1 cellular context compared by ENCODE assay signal in the genomic region with DNA sequence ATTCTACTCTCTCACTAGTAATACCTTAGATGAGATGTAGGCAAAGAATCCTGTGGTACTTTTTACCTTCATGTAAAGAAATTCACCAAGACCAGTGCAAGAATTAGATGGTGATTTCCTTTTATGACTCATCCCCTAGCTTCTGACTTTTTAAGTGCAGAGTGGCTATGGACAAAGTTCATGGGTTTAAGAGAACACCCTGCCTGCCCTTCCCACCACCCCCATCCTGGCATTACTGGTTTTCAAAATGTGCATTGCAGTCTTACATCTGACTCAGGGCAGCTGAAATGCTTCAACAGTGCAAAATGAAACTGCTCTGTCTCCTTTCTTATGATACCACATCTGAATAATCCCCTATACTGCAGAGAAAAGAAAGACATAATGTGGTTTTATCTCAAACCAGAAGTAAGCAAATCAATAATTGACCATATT.
A peak's percentile ranks its signal among the peaks of the same experiment; 100 is the strongest.
TF ChIP-seq lines count a peak whose summit lies in the region.

No MANE protein-coding gene starts in this region.

TF ChIP-seq in HepG2, 621 proteins besides CTCF, POLR2A, EP300 and RAD21 (continued from another document):
- 0 out of 2 replicates have a peak, but pooled peaks have one; percentile 12 for TF ChIP-seq JUND (CRISPR knock-in tag; IDR thresholded peaks at IDR 0.05)
- TF ChIP-seq, protein P1, sequence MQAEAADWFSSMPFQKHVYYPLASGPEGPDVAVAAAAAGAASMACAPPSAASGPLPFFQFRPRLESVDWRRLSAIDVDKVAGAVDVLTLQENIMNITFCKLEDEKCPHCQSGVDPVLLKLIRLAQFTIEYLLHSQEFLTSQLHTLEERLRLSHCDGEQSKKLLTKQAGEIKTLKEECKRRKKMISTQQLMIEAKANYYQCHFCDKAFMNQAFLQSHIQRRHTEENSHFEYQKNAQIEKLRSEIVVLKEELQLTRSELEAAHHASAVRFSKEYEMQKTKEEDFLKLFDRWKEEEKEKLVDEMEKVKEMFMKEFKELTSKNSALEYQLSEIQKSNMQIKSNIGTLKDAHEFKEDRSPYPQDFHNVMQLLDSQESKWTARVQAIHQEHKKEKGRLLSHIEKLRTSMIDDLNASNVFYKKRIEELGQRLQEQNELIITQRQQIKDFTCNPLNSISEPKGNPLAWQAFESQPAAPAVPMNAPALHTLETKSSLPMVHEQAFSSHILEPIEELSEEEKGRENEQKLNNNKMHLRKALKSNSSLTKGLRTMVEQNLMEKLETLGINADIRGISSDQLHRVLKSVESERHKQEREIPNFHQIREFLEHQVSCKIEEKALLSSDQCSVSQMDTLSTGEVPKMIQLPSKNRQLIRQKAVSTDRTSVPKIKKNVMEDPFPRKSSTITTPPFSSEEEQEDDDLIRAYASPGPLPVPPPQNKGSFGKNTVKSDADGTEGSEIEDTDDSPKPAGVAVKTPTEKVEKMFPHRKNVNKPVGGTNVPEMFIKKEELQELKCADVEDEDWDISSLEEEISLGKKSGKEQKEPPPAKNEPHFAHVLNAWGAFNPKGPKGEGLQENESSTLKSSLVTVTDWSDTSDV (CRISPR knock-in tag; IDR thresholded peaks at IDR 0.05) = no peak
- TF ChIP-seq, protein P2, sequence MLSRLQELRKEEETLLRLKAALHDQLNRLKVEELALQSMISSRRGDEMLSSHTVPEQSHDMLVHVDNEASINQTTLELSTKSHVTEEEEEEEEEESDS (CRISPR knock-in tag; IDR thresholded peaks at IDR 0.05; ENCODE audit: borderline replicate concordance) = no peak
- peak; percentile 78 for TF ChIP-seq FOSL2 (CRISPR knock-in tag; IDR thresholded peaks at IDR 0.05)
- no peak for TF ChIP-seq SIX1 (CRISPR knock-in tag; IDR thresholded peaks at IDR 0.05; ENCODE audit: borderline replicate concordance)
- TF ChIP-seq RARA (CRISPR knock-in tag; IDR thresholded peaks at IDR 0.05) = peak; percentile 40; the same call in 1 of the 2 replicates
- TF ChIP-seq, protein P3, sequence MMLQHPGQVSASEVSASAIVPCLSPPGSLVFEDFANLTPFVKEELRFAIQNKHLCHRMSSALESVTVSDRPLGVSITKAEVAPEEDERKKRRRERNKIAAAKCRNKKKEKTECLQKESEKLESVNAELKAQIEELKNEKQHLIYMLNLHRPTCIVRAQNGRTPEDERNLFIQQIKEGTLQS (CRISPR knock-in tag; IDR thresholded peaks at IDR 0.05) = no peak
- no peak for TF ChIP-seq YEATS4 (CRISPR knock-in tag; IDR thresholded peaks at IDR 0.05; ENCODE audit: borderline replicate concordance)
- TF ChIP-seq, protein P4, sequence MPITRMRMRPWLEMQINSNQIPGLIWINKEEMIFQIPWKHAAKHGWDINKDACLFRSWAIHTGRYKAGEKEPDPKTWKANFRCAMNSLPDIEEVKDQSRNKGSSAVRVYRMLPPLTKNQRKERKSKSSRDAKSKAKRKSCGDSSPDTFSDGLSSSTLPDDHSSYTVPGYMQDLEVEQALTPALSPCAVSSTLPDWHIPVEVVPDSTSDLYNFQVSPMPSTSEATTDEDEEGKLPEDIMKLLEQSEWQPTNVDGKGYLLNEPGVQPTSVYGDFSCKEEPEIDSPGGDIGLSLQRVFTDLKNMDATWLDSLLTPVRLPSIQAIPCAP (CRISPR knock-in tag; IDR thresholded peaks at IDR 0.05; ENCODE audit: low read depth) = no peak
- TF ChIP-seq ZNF737 (CRISPR knock-in tag; IDR thresholded peaks at IDR 0.05; ENCODE audit: borderline replicate concordance) = no peak
- TF ChIP-seq, protein P5, sequence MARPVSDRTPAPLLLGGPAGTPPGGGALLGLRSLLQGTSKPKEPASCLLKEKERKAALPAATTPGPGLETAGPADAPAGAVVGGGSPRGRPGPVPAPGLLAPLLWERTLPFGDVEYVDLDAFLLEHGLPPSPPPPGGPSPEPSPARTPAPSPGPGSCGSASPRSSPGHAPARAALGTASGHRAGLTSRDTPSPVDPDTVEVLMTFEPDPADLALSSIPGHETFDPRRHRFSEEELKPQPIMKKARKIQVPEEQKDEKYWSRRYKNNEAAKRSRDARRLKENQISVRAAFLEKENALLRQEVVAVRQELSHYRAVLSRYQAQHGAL (CRISPR knock-in tag; IDR thresholded peaks at IDR 0.05; ENCODE audit: not compliant biosample characterization) = no peak
- no peak for TF ChIP-seq SP2 (CRISPR knock-in tag; IDR thresholded peaks at IDR 0.05)
- TF ChIP-seq NFATC3 (CRISPR knock-in tag; IDR thresholded peaks at IDR 0.05) = no peak
- no peak for TF ChIP-seq NONO (IDR thresholded peaks at IDR 0.05)
- TF ChIP-seq NONO (CRISPR knock-in tag; conservative IDR thresholded peaks at IDR 0.05) = no peak
- no peak for TF ChIP-seq RXRB (CRISPR knock-in tag; IDR thresholded peaks at IDR 0.05; ENCODE audit: borderline replicate concordance)
- TF ChIP-seq ZNF550 (CRISPR knock-in tag; IDR thresholded peaks at IDR 0.05; ENCODE audit: borderline replicate concordance) = no peak
- TF ChIP-seq ZNF652 (CRISPR knock-in tag; IDR thresholded peaks at IDR 0.05; ENCODE audit: borderline replicate concordance, low read depth) = no peak
- TF ChIP-seq, protein P6, sequence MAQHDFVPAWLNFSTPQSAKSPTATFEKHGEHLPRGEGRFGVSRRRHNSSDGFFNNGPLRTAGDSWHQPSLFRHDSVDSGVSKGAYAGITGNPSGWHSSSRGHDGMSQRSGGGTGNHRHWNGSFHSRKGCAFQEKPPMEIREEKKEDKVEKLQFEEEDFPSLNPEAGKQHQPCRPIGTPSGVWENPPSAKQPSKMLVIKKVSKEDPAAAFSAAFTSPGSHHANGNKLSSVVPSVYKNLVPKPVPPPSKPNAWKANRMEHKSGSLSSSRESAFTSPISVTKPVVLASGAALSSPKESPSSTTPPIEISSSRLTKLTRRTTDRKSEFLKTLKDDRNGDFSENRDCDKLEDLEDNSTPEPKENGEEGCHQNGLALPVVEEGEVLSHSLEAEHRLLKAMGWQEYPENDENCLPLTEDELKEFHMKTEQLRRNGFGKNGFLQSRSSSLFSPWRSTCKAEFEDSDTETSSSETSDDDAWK (CRISPR knock-in tag; IDR thresholded peaks at IDR 0.05) = no peak
- TF ChIP-seq RFXANK (CRISPR knock-in tag; IDR thresholded peaks at IDR 0.05) = no peak
- TF ChIP-seq EEA1 (CRISPR knock-in tag; IDR thresholded peaks at IDR 0.05; ENCODE audit: borderline replicate concordance) = no peak
- TF ChIP-seq ZSCAN29 (CRISPR knock-in tag; conservative IDR thresholded peaks at IDR 0.05) = no peak
- peak; percentile 23; the same call in 1 of the 2 replicates for TF ChIP-seq SAP130 (CRISPR knock-in tag; IDR thresholded peaks at IDR 0.05; ENCODE audit: low read depth)
- TF ChIP-seq ZFP36L1 (CRISPR knock-in tag; IDR thresholded peaks at IDR 0.05) = no peak
- TF ChIP-seq, protein P7, sequence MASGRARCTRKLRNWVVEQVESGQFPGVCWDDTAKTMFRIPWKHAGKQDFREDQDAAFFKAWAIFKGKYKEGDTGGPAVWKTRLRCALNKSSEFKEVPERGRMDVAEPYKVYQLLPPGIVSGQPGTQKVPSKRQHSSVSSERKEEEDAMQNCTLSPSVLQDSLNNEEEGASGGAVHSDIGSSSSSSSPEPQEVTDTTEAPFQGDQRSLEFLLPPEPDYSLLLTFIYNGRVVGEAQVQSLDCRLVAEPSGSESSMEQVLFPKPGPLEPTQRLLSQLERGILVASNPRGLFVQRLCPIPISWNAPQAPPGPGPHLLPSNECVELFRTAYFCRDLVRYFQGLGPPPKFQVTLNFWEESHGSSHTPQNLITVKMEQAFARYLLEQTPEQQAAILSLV (CRISPR knock-in tag; IDR thresholded peaks at IDR 0.05; ENCODE audit: borderline replicate concordance) = no peak
- TF ChIP-seq ZNF234 (CRISPR knock-in tag; conservative IDR thresholded peaks at IDR 0.05) = no peak
- TF ChIP-seq, protein P8, sequence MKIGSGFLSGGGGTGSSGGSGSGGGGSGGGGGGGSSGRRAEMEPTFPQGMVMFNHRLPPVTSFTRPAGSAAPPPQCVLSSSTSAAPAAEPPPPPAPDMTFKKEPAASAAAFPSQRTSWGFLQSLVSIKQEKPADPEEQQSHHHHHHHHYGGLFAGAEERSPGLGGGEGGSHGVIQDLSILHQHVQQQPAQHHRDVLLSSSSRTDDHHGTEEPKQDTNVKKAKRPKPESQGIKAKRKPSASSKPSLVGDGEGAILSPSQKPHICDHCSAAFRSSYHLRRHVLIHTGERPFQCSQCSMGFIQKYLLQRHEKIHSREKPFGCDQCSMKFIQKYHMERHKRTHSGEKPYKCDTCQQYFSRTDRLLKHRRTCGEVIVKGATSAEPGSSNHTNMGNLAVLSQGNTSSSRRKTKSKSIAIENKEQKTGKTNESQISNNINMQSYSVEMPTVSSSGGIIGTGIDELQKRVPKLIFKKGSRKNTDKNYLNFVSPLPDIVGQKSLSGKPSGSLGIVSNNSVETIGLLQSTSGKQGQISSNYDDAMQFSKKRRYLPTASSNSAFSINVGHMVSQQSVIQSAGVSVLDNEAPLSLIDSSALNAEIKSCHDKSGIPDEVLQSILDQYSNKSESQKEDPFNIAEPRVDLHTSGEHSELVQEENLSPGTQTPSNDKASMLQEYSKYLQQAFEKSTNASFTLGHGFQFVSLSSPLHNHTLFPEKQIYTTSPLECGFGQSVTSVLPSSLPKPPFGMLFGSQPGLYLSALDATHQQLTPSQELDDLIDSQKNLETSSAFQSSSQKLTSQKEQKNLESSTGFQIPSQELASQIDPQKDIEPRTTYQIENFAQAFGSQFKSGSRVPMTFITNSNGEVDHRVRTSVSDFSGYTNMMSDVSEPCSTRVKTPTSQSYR (CRISPR knock-in tag; IDR thresholded peaks at IDR 0.05; ENCODE audit: borderline replicate concordance) = no peak
- TF ChIP-seq, protein P9, sequence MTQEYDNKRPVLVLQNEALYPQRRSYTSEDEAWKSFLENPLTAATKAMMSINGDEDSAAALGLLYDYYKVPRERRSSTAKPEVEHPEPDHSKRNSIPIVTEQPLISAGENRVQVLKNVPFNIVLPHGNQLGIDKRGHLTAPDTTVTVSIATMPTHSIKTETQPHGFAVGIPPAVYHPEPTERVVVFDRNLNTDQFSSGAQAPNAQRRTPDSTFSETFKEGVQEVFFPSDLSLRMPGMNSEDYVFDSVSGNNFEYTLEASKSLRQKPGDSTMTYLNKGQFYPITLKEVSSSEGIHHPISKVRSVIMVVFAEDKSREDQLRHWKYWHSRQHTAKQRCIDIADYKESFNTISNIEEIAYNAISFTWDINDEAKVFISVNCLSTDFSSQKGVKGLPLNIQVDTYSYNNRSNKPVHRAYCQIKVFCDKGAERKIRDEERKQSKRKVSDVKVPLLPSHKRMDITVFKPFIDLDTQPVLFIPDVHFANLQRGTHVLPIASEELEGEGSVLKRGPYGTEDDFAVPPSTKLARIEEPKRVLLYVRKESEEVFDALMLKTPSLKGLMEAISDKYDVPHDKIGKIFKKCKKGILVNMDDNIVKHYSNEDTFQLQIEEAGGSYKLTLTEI (CRISPR knock-in tag; conservative IDR thresholded peaks at IDR 0.05) = no peak
- TF ChIP-seq KAT2B (IDR thresholded peaks at IDR 0.05; ENCODE audit: borderline replicate concordance, low read depth, low read length) = no peak
- no peak for TF ChIP-seq ISX (CRISPR knock-in tag; conservative IDR thresholded peaks at IDR 0.05)
- TF ChIP-seq, protein P10, sequence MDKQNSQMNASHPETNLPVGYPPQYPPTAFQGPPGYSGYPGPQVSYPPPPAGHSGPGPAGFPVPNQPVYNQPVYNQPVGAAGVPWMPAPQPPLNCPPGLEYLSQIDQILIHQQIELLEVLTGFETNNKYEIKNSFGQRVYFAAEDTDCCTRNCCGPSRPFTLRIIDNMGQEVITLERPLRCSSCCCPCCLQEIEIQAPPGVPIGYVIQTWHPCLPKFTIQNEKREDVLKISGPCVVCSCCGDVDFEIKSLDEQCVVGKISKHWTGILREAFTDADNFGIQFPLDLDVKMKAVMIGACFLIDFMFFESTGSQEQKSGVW (CRISPR knock-in tag; IDR thresholded peaks at IDR 0.05; ENCODE audit: borderline replicate concordance) = no peak
- TF ChIP-seq ZBTB21 (CRISPR knock-in tag; IDR thresholded peaks at IDR 0.05) = no peak
- TF ChIP-seq HNF4A (CRISPR knock-in tag; IDR thresholded peaks at IDR 0.05) = 0 out of 2 replicates have a peak, but pooled peaks have one; percentile 18
- TF ChIP-seq HNRNPUL1 (IDR thresholded peaks at IDR 0.05; ENCODE audit: low read depth, low read length) = no peak
- no peak for TF ChIP-seq HNRNPK (IDR thresholded peaks at IDR 0.05; ENCODE audit: low read depth, low read length, poor library complexity, severe bottlenecking)
- TF ChIP-seq SRF (IDR thresholded peaks at IDR 0.05; ENCODE audit: low read depth, low read length) = no peak
- no peak for TF ChIP-seq ZNF563 (CRISPR knock-in tag; IDR thresholded peaks at IDR 0.05)
- 0 out of 2 replicates have a peak, but pooled peaks have one; percentile 38 for TF ChIP-seq GATAD2A (CRISPR knock-in tag; IDR thresholded peaks at IDR 0.05)
- TF ChIP-seq PITX1 (CRISPR knock-in tag; IDR thresholded peaks at IDR 0.05) = no peak
- TF ChIP-seq, protein P11, sequence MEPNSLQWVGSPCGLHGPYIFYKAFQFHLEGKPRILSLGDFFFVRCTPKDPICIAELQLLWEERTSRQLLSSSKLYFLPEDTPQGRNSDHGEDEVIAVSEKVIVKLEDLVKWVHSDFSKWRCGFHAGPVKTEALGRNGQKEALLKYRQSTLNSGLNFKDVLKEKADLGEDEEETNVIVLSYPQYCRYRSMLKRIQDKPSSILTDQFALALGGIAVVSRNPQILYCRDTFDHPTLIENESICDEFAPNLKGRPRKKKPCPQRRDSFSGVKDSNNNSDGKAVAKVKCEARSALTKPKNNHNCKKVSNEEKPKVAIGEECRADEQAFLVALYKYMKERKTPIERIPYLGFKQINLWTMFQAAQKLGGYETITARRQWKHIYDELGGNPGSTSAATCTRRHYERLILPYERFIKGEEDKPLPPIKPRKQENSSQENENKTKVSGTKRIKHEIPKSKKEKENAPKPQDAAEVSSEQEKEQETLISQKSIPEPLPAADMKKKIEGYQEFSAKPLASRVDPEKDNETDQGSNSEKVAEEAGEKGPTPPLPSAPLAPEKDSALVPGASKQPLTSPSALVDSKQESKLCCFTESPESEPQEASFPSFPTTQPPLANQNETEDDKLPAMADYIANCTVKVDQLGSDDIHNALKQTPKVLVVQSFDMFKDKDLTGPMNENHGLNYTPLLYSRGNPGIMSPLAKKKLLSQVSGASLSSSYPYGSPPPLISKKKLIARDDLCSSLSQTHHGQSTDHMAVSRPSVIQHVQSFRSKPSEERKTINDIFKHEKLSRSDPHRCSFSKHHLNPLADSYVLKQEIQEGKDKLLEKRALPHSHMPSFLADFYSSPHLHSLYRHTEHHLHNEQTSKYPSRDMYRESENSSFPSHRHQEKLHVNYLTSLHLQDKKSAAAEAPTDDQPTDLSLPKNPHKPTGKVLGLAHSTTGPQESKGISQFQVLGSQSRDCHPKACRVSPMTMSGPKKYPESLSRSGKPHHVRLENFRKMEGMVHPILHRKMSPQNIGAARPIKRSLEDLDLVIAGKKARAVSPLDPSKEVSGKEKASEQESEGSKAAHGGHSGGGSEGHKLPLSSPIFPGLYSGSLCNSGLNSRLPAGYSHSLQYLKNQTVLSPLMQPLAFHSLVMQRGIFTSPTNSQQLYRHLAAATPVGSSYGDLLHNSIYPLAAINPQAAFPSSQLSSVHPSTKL (CRISPR knock-in tag; IDR thresholded peaks at IDR 0.05) = 0 out of 2 replicates have a peak, but pooled peaks have one; percentile 26
